ENCODE assay signal across 8 cellular contexts in the genomic region with DNA sequence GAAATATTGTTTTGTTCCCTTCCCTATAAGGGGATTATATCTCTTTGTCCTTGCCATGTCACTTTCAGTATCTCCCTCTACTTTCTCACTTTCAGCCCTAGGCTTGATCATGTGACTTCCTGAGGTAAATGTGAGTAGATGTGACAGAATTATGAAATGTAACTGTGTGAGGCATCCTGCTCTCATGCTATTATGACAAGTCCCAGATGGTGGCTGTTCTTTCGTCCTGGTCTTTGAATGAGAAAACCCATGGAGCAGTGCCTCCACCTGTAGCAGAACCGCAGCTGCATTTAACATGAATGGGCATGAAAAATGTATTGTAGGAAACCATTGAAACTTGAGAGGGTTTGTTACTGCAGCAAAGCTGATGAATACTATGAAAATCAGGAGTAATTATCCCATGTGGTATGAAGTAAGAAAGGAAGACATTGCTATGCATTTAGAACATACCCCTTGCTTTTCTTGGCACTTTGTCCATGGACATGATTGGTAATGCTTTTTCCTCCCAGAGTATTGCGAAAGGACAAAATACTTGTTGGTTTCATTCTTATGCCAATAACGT.
DNase-seq lines count a peak whose midpoint lies in the region; ATAC-seq and TF ChIP-seq lines count a peak whose summit lies in the region.

No MANE protein-coding gene starts in this region.

- no peaks in the 10 kb centered on the region for H3K36me3 Mint-ChIP-seq in CD4-positive, alpha-beta T cell (ENCODE audit: low read depth)

- H3K27ac ChIP-seq in CD4-positive, alpha-beta T cell (ENCODE audit: low read depth, low read length), result no peak overlapping the region
- no peak overlapping the region for H3K27ac ChIP-seq in hepatocyte
- H3K27ac ChIP-seq in testis, result no peak overlapping the region

- no peaks in the 10 kb centered on the region for H3K79me2 ChIP-seq in hepatocyte

- H3K4me1 Mint-ChIP-seq in CD4-positive, alpha-beta T cell (ENCODE audit: low read depth), result peaks cover 9% of the 10 kb centered on the region

- CTCF ChIA-PET in CD4-positive, alpha-beta T cell (lab: Charles Lee), result no interaction called here

- no peak for TF ChIP-seq CTCF in CD4-positive, alpha-beta T cell (IDR thresholded peaks at IDR 0.05)
- no peak for TF ChIP-seq CTCF in hepatocyte (IDR thresholded peaks at IDR 0.05; ENCODE audit: poor library complexity)
- TF ChIP-seq CTCF in testis (IDR thresholded peaks at IDR 0.05), result no peak

- DNase-seq in CD4-positive, alpha-beta T cell, result no peak
- peak; percentile 4 for DNase-seq in GM19238 (ENCODE audit: insufficient read length, low spot score)
- peak; percentile 70 for DNase-seq in amniotic epithelial cell (ENCODE audit: low read depth)
- DNase-seq in NCI-H1417 (lab: John Stamatoyannopoulos, UW), result no peak
- DNase-seq in hepatocyte (ENCODE audit: low spot score), result no peak
- no peak for DNase-seq in Right ventricle myocardium superior
- DNase-seq in testis, result no peak

- no peaks in the 10 kb centered on the region for H3K27me3 ChIP-seq in CD4-positive, alpha-beta T cell (ENCODE audit: control insufficient read depth, insufficient read depth, low read length)
- no peaks in the 10 kb centered on the region for H3K27me3 ChIP-seq in hepatocyte
- H3K27me3 ChIP-seq in testis, result no peaks in the 10 kb centered on the region

- TF ChIP-seq POLR2A in testis (IDR thresholded peaks at IDR 0.05), result no peak

- intact Hi-C loops in CD4-positive, alpha-beta T cell (cut with DNase I, micrococcal nuclease), result no loop called here
- intact Hi-C loops in Right ventricle myocardium superior (cut with DNase I), result no loop called here
- intact Hi-C loops in testis (cut with DNase I; ENCODE audit: low total_unique reads), result no loop called here

- no peaks in the 10 kb centered on the region for H3K9me3 ChIP-seq in CD4-positive, alpha-beta T cell (ENCODE audit: control insufficient read depth, low read length)
- no peaks in the 10 kb centered on the region for H3K9me3 ChIP-seq in hepatocyte (ENCODE audit: low read depth)
- no peaks in the 10 kb centered on the region for H3K9me3 ChIP-seq in testis

- POLR2A ChIA-PET in CD4-positive, alpha-beta T cell (lab: Charles Lee), result no interaction called here

- H2AFZ ChIP-seq in hepatocyte, result no peak overlapping the region

- no peak overlapping the region for H3K4me2 ChIP-seq in hepatocyte

- no peak overlapping the region for H3K4me3 Mint-ChIP-seq in CD4-positive, alpha-beta T cell

- peak; percentile 51 for ATAC-seq in CD4-positive, alpha-beta T cell (ENCODE audit: poor library complexity)
- ATAC-seq in HG03095 (IDR thresholded peaks at IDR 0.05; ENCODE audit: unreplicated experiment) (peak; percentile 99), Right ventricle myocardium superior (ENCODE audit: poor library complexity) (no peak)

- H3K36me3 ChIP-seq in hepatocyte (replicated peaks; ENCODE audit: insufficient read depth, low read depth) (no peaks in the 10 kb centered on the region), testis (ENCODE audit: low read depth, missing control alignments) (no peaks in the 10 kb centered on the region)

- WGBS in hepatocyte (ENCODE audit: low lambda C conversion rate, missing lambda C conversion rate), result 96% methylated on average over 4 of the region's 4 CpGs
- 73 to 75% methylated on average over 4 of the region's 4 CpGs for WGBS in testis, 2 donors

- no peaks in the 10 kb centered on the region for H3K9me3 Mint-ChIP-seq in CD4-positive, alpha-beta T cell

- peaks cover 9% of the 10 kb centered on the region for H3K27me3 Mint-ChIP-seq in CD4-positive, alpha-beta T cell

- no peaks in the 10 kb centered on the region for H3K9me2 ChIP-seq in hepatocyte (replicated peaks; ENCODE audit: insufficient read depth)

- peaks cover 17% of the 10 kb centered on the region for H3K4me1 ChIP-seq in hepatocyte (ENCODE audit: insufficient read depth)
- no peaks in the 10 kb centered on the region for H3K4me1 ChIP-seq in testis

- no peak overlapping the region for H3K4me3 ChIP-seq in hepatocyte
- H3K4me3 ChIP-seq in testis, result no peak overlapping the region

- no peaks in the 10 kb centered on the region for H4K20me1 ChIP-seq in hepatocyte (ENCODE audit: insufficient read depth, poor library complexity, severe bottlenecking)

- no peak overlapping the region for H3K27ac Mint-ChIP-seq in CD4-positive, alpha-beta T cell

Comparison
In these comparisons a context has a peak if more than half of its experiments do, and no peak if none do; other contexts are left out.
1. DNase-seq: peak in GM19238 (single experiment) and amniotic epithelial cell (single experiment); none in CD4-positive, alpha-beta T cell (0 of 10), NCI-H1417 (0 of 3), hepatocyte (single experiment), Right ventricle myocardium superior (single experiment) and testis (single experiment).